1 cellular context compared by ENCODE assay signal in the genomic region with DNA sequence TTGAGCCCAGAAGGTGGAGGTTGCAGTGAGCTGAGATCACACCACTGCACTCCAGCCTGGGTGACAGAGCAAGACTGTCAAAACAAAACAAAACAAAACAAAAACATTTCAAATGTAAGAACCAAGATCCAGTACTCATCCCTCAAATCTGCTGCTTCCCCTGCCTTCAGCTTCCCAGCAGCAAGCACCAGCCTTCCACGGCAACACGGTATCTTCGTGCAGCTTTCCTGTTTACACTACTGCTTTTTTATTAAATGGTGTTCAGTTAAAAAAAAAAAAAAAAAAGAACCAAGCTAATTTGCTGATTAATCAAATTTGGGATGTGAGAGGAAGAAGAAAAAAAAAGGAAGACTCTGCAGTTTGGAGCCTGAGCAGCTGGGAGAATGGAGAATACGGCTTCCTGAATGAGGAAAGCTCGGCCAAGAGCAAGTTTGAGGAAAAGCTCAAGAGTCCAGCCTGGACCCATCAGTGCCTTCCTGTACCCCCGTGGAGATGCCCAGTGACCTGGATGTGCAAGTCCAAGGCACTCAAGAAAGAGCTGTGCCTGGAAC.
TF ChIP-seq lines count a peak whose summit lies in the region.

No MANE protein-coding gene starts in this region.

TF ChIP-seq in IMR-90, 13 proteins besides CTCF, POLR2A, EP300 and RAD21:
- TF ChIP-seq MAFK (IDR thresholded peaks at IDR 0.05; ENCODE audit: low read depth, low read length): peak; percentile 93
- TF ChIP-seq MAZ (IDR thresholded peaks at IDR 0.05; ENCODE audit: borderline replicate concordance, low read depth, low read length): no peak
- TF ChIP-seq, protein P1, sequence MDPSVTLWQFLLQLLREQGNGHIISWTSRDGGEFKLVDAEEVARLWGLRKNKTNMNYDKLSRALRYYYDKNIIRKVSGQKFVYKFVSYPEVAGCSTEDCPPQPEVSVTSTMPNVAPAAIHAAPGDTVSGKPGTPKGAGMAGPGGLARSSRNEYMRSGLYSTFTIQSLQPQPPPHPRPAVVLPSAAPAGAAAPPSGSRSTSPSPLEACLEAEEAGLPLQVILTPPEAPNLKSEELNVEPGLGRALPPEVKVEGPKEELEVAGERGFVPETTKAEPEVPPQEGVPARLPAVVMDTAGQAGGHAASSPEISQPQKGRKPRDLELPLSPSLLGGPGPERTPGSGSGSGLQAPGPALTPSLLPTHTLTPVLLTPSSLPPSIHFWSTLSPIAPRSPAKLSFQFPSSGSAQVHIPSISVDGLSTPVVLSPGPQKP (IDR thresholded peaks at IDR 0.05; ENCODE audit: borderline replicate concordance, low read depth, low read length): no peak
